In genomic region chr6:37180075-37180474, GRCh38 we compare ENCODE assay signal across 15 cellular contexts. TPM values are rescaled to one million over a fixed set of nuclear protein-coding genes. Genes with fewer than 3 reads are reported as not detected.
DNase-seq lines count a peak whose midpoint lies in the region; ATAC-seq and TF ChIP-seq lines count a peak whose summit lies in the region.
"Had no signal": no experiment of that assay in that cellular context is flagged by ENCODE, and none has a peak within 500 bp of the region (broad histone marks: within the 10 kb centered on the region; RNA-seq: fewer than 3 reads in every experiment).

No MANE protein-coding gene starts in this region.

- peaks cover 53% of the 10 kb centered on the region for H3K4me1 Mint-ChIP-seq in T-helper 1 cell treated with Interleukin-12 subunit alpha and Interleukin-12 subunit beta and Interleukin-4 antibody, amounts not matched to agents 30 μg/mL and 1 μg/mL, for 36 hours (ENCODE audit: low read depth)
- H3K4me1 Mint-ChIP-seq in activated naive CD4-positive, alpha-beta T cell treated with anti-CD3 and anti-CD28 coated beads, Interleukin-2, amount 10 ng/mL, durations not matched to agents 7 days and 5 days, result peaks cover 87% of the 10 kb centered on the region
- H3K4me1 Mint-ChIP-seq in activated CD4-positive, alpha-beta memory T cell treated with anti-CD3 and anti-CD28 coated beads, Interleukin-2, amount 10 ng/mL, durations not matched to agents 7 days and 5 days, result peaks cover 78% of the 10 kb centered on the region
- H3K4me1 Mint-ChIP-seq in natural killer cell, result peaks cover 34 to 47% of the 10 kb centered on the region in 2 donors
- peaks cover 4% of the 10 kb centered on the region for H3K4me1 Mint-ChIP-seq in WTC11

- intact Hi-C loops in natural killer cell (cut with micrococcal nuclease), result no loop called here

- CTCF ChIA-PET in activated naive CD4-positive, alpha-beta T cell treated with anti-CD3 and anti-CD28 coated beads, Interleukin-2, amount 10 ng/mL, durations not matched to agents 7 days and 5 days (lab: Charles Lee), result interaction anchor here (16.8 to 17.1 kb wide), 2 partner anchors 27 to 155 kb away, joined by 275 to 293 read pairs; no protein-coding TSS in a partner anchor
- CTCF ChIA-PET in activated CD4-positive, alpha-beta memory T cell treated with anti-CD3 and anti-CD28 coated beads, Interleukin-2, amount 10 ng/mL, durations not matched to agents 7 days and 5 days (lab: Charles Lee), result interaction anchor here (1.0 to 17.6 kb wide), 8 partner anchors 8 to 162 kb away, joined by 3 to 327 read pairs (median 16); no protein-coding TSS in a partner anchor
- CTCF ChIA-PET in WTC11 (lab: Charles Lee), result no interaction called here

- POLR2A ChIA-PET in activated CD4-positive, alpha-beta memory T cell treated with anti-CD3 and anti-CD28 coated beads, Interleukin-2, amount 10 ng/mL, durations not matched to agents 7 days and 5 days (lab: Charles Lee), result interaction anchor here (0.8 to 19.6 kb wide), 6 partner anchors 8 to 194 kb away, joined by 3 to 1021 read pairs (median 372); partner anchors contain the start of genes MTCH1 and PIM1
- POLR2A ChIA-PET in WTC11 (lab: Charles Lee), result no interaction called here

- H3K27ac Mint-ChIP-seq in T-helper 1 cell treated with Interleukin-12 subunit alpha and Interleukin-12 subunit beta and Interleukin-4 antibody, amounts not matched to agents 30 μg/mL and 1 μg/mL, for 36 hours, result peak overlapping the region; percentile 29
- H3K27ac Mint-ChIP-seq in activated naive CD4-positive, alpha-beta T cell treated with anti-CD3 and anti-CD28 coated beads, Interleukin-2, amount 10 ng/mL, durations not matched to agents 7 days and 5 days, result peak overlapping the region; percentile 45
- peak overlapping the region; percentile 66 for H3K27ac Mint-ChIP-seq in activated CD4-positive, alpha-beta memory T cell treated with anti-CD3 and anti-CD28 coated beads, Interleukin-2, amount 10 ng/mL, durations not matched to agents 7 days and 5 days
- H3K27ac Mint-ChIP-seq in natural killer cell (peak overlapping the region; percentile 38 to 61), WTC11 (no peak overlapping the region)

- H3K9me3 Mint-ChIP-seq in T-helper 1 cell treated with Interleukin-12 subunit alpha and Interleukin-12 subunit beta and Interleukin-4 antibody, amounts not matched to agents 30 μg/mL and 1 μg/mL, for 36 hours, result peaks cover 4% of the 10 kb centered on the region
- no peaks in the 10 kb centered on the region for H3K9me3 Mint-ChIP-seq in activated naive CD4-positive, alpha-beta T cell treated with anti-CD3 and anti-CD28 coated beads, Interleukin-2, amount 10 ng/mL, durations not matched to agents 7 days and 5 days
- H3K9me3 Mint-ChIP-seq in activated CD4-positive, alpha-beta memory T cell treated with anti-CD3 and anti-CD28 coated beads, Interleukin-2, amount 10 ng/mL, durations not matched to agents 7 days and 5 days, result no peaks in the 10 kb centered on the region
- H3K9me3 Mint-ChIP-seq in natural killer cell (no peaks in the 10 kb centered on the region), WTC11 (no peaks in the 10 kb centered on the region)

- no peak for TF ChIP-seq CTCF in natural killer cell (IDR thresholded peaks at IDR 0.05)
- TF ChIP-seq CTCF in WTC11 (IDR thresholded peaks at IDR 0.05), result no peak

- H3K27me3 Mint-ChIP-seq in T-helper 1 cell treated with Interleukin-12 subunit alpha and Interleukin-12 subunit beta and Interleukin-4 antibody, amounts not matched to agents 30 μg/mL and 1 μg/mL, for 36 hours (ENCODE audit: low read depth), result no peaks in the 10 kb centered on the region
- H3K27me3 Mint-ChIP-seq in activated naive CD4-positive, alpha-beta T cell treated with anti-CD3 and anti-CD28 coated beads, Interleukin-2, amount 10 ng/mL, durations not matched to agents 7 days and 5 days, result no peaks in the 10 kb centered on the region
- no peaks in the 10 kb centered on the region for H3K27me3 Mint-ChIP-seq in activated CD4-positive, alpha-beta memory T cell treated with anti-CD3 and anti-CD28 coated beads, Interleukin-2, amount 10 ng/mL, durations not matched to agents 7 days and 5 days
- H3K27me3 Mint-ChIP-seq in natural killer cell (ENCODE audit: low read depth in 2 of 2), result no peaks in the 10 kb centered on the region
- no peaks in the 10 kb centered on the region for H3K27me3 Mint-ChIP-seq in WTC11 (ENCODE audit: low read depth)

- no peak for ATAC-seq in natural killer cell
- ATAC-seq in WTC11, result no peak
- ATAC-seq: PC-3 had no signal

- no peak overlapping the region for H3K4me3 Mint-ChIP-seq in T-helper 1 cell treated with Interleukin-12 subunit alpha and Interleukin-12 subunit beta and Interleukin-4 antibody, amounts not matched to agents 30 μg/mL and 1 μg/mL, for 36 hours
- no peak overlapping the region for H3K4me3 Mint-ChIP-seq in activated naive CD4-positive, alpha-beta T cell treated with anti-CD3 and anti-CD28 coated beads, Interleukin-2, amount 10 ng/mL, durations not matched to agents 7 days and 5 days
- no peak overlapping the region for H3K4me3 Mint-ChIP-seq in activated CD4-positive, alpha-beta memory T cell treated with anti-CD3 and anti-CD28 coated beads, Interleukin-2, amount 10 ng/mL, durations not matched to agents 7 days and 5 days
- H3K4me3 Mint-ChIP-seq in natural killer cell (no peak overlapping the region), WTC11 (no peak overlapping the region)

- DNase-seq in T-helper 1 cell (no peak), natural killer cell (no peak), WTC11 (ENCODE audit: low spot score) (no peak), DMS153 treated with DMSO at 0.1 percent for 48 hours (lab: John Stamatoyannopoulos, UW; ENCODE audit: unreplicated experiment) (no peak)
- DNase-seq in activated naive CD4-positive, alpha-beta T cell treated with anti-CD3 and anti-CD28 coated beads, Interleukin-2, amount 10 ng/mL, durations not matched to agents 7 days and 5 days, result no peak
- no peak for DNase-seq in activated naive CD4-positive, alpha-beta T cell (lab: John Stamatoyannopoulos, UW)
- no peak for DNase-seq in activated CD4-positive, alpha-beta memory T cell treated with anti-CD3 and anti-CD28 coated beads, Interleukin-2, amount 10 ng/mL, durations not matched to agents 7 days and 5 days
- DNase-seq: DMS 273 treated with DMSO at 0.1 percent for 48 hours, GOT3, KBM-7, NCI-H1417 treated with DMSO at 0.1 percent for 48 hours, NCI-H1930, NCI-H774, PC-3 had no signal

- H3K36me3 Mint-ChIP-seq in T-helper 1 cell treated with Interleukin-12 subunit alpha and Interleukin-12 subunit beta and Interleukin-4 antibody, amounts not matched to agents 30 μg/mL and 1 μg/mL, for 36 hours (ENCODE audit: low read depth), result peaks cover 34% of the 10 kb centered on the region
- H3K36me3 Mint-ChIP-seq in activated naive CD4-positive, alpha-beta T cell treated with anti-CD3 and anti-CD28 coated beads, Interleukin-2, amount 10 ng/mL, durations not matched to agents 7 days and 5 days, result peaks cover 41% of the 10 kb centered on the region
- H3K36me3 Mint-ChIP-seq in activated CD4-positive, alpha-beta memory T cell treated with anti-CD3 and anti-CD28 coated beads, Interleukin-2, amount 10 ng/mL, durations not matched to agents 7 days and 5 days (ENCODE audit: low read depth), result peaks cover 33% of the 10 kb centered on the region
- peaks cover 6% of the 10 kb centered on the region for H3K36me3 Mint-ChIP-seq in natural killer cell
- H3K36me3 Mint-ChIP-seq in WTC11, result peaks cover 5% of the 10 kb centered on the region

TF ChIP-seq in WTC11, 78 proteins besides CTCF, POLR2A, EP300 and RAD21 (continues in another document):
- TF ChIP-seq TEAD4 (CRISPR knock-in tag; IDR thresholded peaks at IDR 0.05) (no peak), AFF4 (CRISPR knock-in tag; IDR thresholded peaks at IDR 0.05; ENCODE audit: borderline replicate concordance) (no peak), GRHL2 (CRISPR knock-in tag; IDR thresholded peaks at IDR 0.05; ENCODE audit: insufficient replicate concordance, severe bottlenecking) (no peak), ZNF416 (CRISPR knock-in tag; IDR thresholded peaks at IDR 0.05) (no peak), ESRRA (CRISPR knock-in tag; IDR thresholded peaks at IDR 0.05; ENCODE audit: borderline replicate concordance) (no peak), CDX4 (CRISPR knock-in tag; IDR thresholded peaks at IDR 0.05; ENCODE audit: borderline replicate concordance) (no peak)

RNA-seq across cellular contexts. Expression of gene PIM1, which starts 10.1 kb away (rescaled TPM):
- 100 to 1,000 TPM; 497 to 505 TPM for total RNA-seq in activated CD4-positive, alpha-beta memory T cell treated with anti-CD3 and anti-CD28 coated beads, Interleukin-2, amount 10 ng/mL, durations not matched to agents 7 days and 5 days
- total RNA-seq in natural killer cell (100 to 1,000 TPM; 188 to 242 (median 215) TPM), WTC11 (2021) (64.7 to 81.2 TPM (median 78.1 TPM) in 3 replicates)
